19 cellular contexts compared by ENCODE assay signal in the genomic region with DNA sequence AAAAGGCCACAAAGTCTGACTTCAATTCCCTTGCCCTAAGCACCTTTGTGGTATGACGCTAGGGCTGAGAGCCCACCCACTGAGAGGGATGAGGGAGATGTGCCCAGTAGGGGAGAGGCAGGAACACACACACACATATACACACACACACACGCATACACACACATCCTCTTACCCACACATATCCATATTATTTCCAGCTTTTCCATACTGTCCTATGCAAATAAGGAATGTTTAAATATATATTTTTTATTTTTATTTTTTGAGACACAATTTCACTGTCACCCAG. TPM values are rescaled to one million over a fixed set of nuclear protein-coding genes. Genes with fewer than 3 reads are reported as not detected.
DNase-seq lines count a peak whose midpoint lies in the region; ATAC-seq, FAIRE-seq and TF ChIP-seq lines count a peak whose summit lies in the region.
"Had no signal": no experiment of that assay in that cellular context is flagged by ENCODE, and none has a peak within 500 bp of the region (broad histone marks: within the 10 kb centered on the region; RNA-seq: fewer than 3 reads in every experiment).

No MANE protein-coding gene starts in this region.

- POLR2A ChIA-PET in K562 (lab: Yijun Ruan, JAX): interaction anchor here (0.8 to 1.1 kb wide), 2 partner anchors 12 to 132 kb away, joined by 3 read pairs; no protein-coding TSS in a partner anchor
- POLR2A ChIA-PET in naive thymus-derived CD4-positive, alpha-beta T cell (lab: Charles Lee): interaction anchor here (0.7 kb wide), 1 partner anchor 44 kb away, joined by 3 read pairs; no protein-coding TSS in a partner anchor
- POLR2A ChIA-PET in activated CD4-positive, alpha-beta memory T cell treated with anti-CD3 and anti-CD28 coated beads, Interleukin-2, amount 10 ng/mL, durations not matched to agents 7 days and 5 days (lab: Charles Lee): no interaction called here

- no peak for FAIRE-seq in K562 (lab: Jason Lieb, UNC)
- FAIRE-seq: GM12891 had no signal

- no peak for TF ChIP-seq EP300 in K562 (IDR thresholded peaks at IDR 0.05; ENCODE audit: low read length)

- DNase-seq in K562 (ENCODE audit: extremely low read depth in 1 of 4, low spot score in 3 of 4): no peak
- DNase-seq in hepatocyte (ENCODE audit: low spot score): peak; percentile 40
- no peak for DNase-seq in NCI-H2171 (lab: John Stamatoyannopoulos, UW)
- no peak for DNase-seq in stimulated activated CD8-positive, alpha-beta memory T cell treated with anti-CD3 and anti-CD28 coated beads, Interleukin-4, amount 100 ng/mL, for 48 hours
- no peak for DNase-seq in naive thymus-derived CD4-positive, alpha-beta T cell
- DNase-seq in activated CD4-positive, alpha-beta memory T cell treated with anti-CD3 and anti-CD28 coated beads, Interleukin-2, amount 10 ng/mL, durations not matched to agents 7 days and 5 days: no peak
- DNase-seq: CD8-positive, alpha-beta T cell; DMS53; GOT3; NCI-H1417 treated with DMSO at 0.1 percent for 48 hours; NCI-H187 treated with DMSO at 0.1 percent for 48 hours; NCI-H226; PC-3; SIG-M5 had no signal

- no peak overlapping the region for H3K9ac ChIP-seq in HUES48 (ENCODE audit: low read depth, low read length)
- H3K9ac ChIP-seq in K562 (ENCODE audit: insufficient read depth in 1 of 2, low read depth in 2 of 2, low read length in 2 of 2): no peak overlapping the region
- H3K9ac ChIP-seq: KMS-11 had no signal

- H2AFZ ChIP-seq in K562 (ENCODE audit: low read depth, low read length): peak overlapping the region; percentile 55; the same call in 1 of the 2 replicates
- H2AFZ ChIP-seq in hepatocyte: no peak overlapping the region

- H3K4me3 ChIP-seq in HUES48 (ENCODE audit: low read depth, low read length): no peak overlapping the region
- no peak overlapping the region for H3K4me3 ChIP-seq in K562
- no peak overlapping the region for H3K4me3 ChIP-seq in hepatocyte
- no peak overlapping the region for H3K4me3 ChIP-seq in naive thymus-derived CD4-positive, alpha-beta T cell (ENCODE audit: low read length)
- H3K4me3 ChIP-seq: BLaER1 treated with 17β-estradiol and CSF1 and Interleukin-3, amounts not matched to agents 10 nM and 100 nM had no signal

- no peaks in the 10 kb centered on the region for H3K36me3 ChIP-seq in HUES48 (ENCODE audit: control insufficient read depth, insufficient read depth, low read length)
- H3K36me3 ChIP-seq in K562 (ENCODE audit: control insufficient read depth, insufficient read depth, low read length): no peaks in the 10 kb centered on the region
- no peaks in the 10 kb centered on the region for H3K36me3 ChIP-seq in hepatocyte (replicated peaks; ENCODE audit: insufficient read depth, low read depth)
- H3K36me3 ChIP-seq in naive thymus-derived CD4-positive, alpha-beta T cell (ENCODE audit: control insufficient read depth in 2 of 3, insufficient read depth in 3 of 3, low read length in 3 of 3): peaks cover 0 to 4% (median 0%) of the 10 kb centered on the region in 3 experiments

- no peaks in the 10 kb centered on the region for H3K9me2 ChIP-seq in hepatocyte (replicated peaks; ENCODE audit: insufficient read depth)

- H3K79me2 ChIP-seq in K562 (ENCODE audit: control insufficient read depth, insufficient read depth, low read length): no peaks in the 10 kb centered on the region
- H3K79me2 ChIP-seq in hepatocyte: peaks cover 39% of the 10 kb centered on the region

- no peaks in the 10 kb centered on the region for H3K36me3 Mint-ChIP-seq in naive thymus-derived CD4-positive, alpha-beta T cell
- H3K36me3 Mint-ChIP-seq in activated CD4-positive, alpha-beta memory T cell treated with anti-CD3 and anti-CD28 coated beads, Interleukin-2, amount 10 ng/mL, durations not matched to agents 7 days and 5 days (ENCODE audit: low read depth): no peaks in the 10 kb centered on the region
- H3K36me3 Mint-ChIP-seq: CD8-positive, alpha-beta T cell had no signal

- H3K27me3 ChIP-seq in HUES48 (ENCODE audit: control insufficient read depth, insufficient read depth, low read length): no peaks in the 10 kb centered on the region; the same call in 1 of the 2 replicates
- no peaks in the 10 kb centered on the region for H3K27me3 ChIP-seq in K562 (ENCODE audit: control insufficient read depth in 2 of 2, insufficient read depth in 2 of 2, low read length in 2 of 2)
- H3K27me3 ChIP-seq in hepatocyte: no peaks in the 10 kb centered on the region
- no peaks in the 10 kb centered on the region for H3K27me3 ChIP-seq in naive thymus-derived CD4-positive, alpha-beta T cell (ENCODE audit: control insufficient read depth in 2 of 2, insufficient read depth in 2 of 2, low read length in 2 of 2)
- H3K27me3 ChIP-seq: BLaER1 treated with 17β-estradiol and CSF1 and Interleukin-3, amounts not matched to agents 10 nM and 100 nM had no signal

- peaks cover 0 to 16% (median 5%) of the 10 kb centered on the region in 7 donors for H3K4me1 Mint-ChIP-seq in naive thymus-derived CD4-positive, alpha-beta T cell
- H3K4me1 Mint-ChIP-seq in activated CD4-positive, alpha-beta memory T cell treated with anti-CD3 and anti-CD28 coated beads, Interleukin-2, amount 10 ng/mL, durations not matched to agents 7 days and 5 days: peaks cover 18% of the 10 kb centered on the region

- 49% methylated on average over 2 of the region's 2 CpGs for WGBS in K562 (ENCODE audit: insufficient coverage, low coverage, missing lambda C conversion rate)
- WGBS in hepatocyte (ENCODE audit: low lambda C conversion rate, missing lambda C conversion rate): 37% methylated on average over 2 of the region's 2 CpGs

- no peak overlapping the region for H3K27ac Mint-ChIP-seq in naive thymus-derived CD4-positive, alpha-beta T cell
- H3K27ac Mint-ChIP-seq in activated CD4-positive, alpha-beta memory T cell treated with anti-CD3 and anti-CD28 coated beads, Interleukin-2, amount 10 ng/mL, durations not matched to agents 7 days and 5 days: no peak overlapping the region
- H3K27ac Mint-ChIP-seq: CD8-positive, alpha-beta T cell had no signal

- in situ Hi-C loops in K562 (cut with MboI): no loop called here

- H3K4me3 Mint-ChIP-seq in naive thymus-derived CD4-positive, alpha-beta T cell: no peak overlapping the region
- no peak overlapping the region for H3K4me3 Mint-ChIP-seq in activated CD4-positive, alpha-beta memory T cell treated with anti-CD3 and anti-CD28 coated beads, Interleukin-2, amount 10 ng/mL, durations not matched to agents 7 days and 5 days
- H3K4me3 Mint-ChIP-seq: CD8-positive, alpha-beta T cell had no signal

- TF ChIP-seq POLR2A in K562 (conservative IDR thresholded peaks at IDR 0.05): no peak

- H3K9me3 Mint-ChIP-seq in naive thymus-derived CD4-positive, alpha-beta T cell: no peaks in the 10 kb centered on the region
- H3K9me3 Mint-ChIP-seq in activated CD4-positive, alpha-beta memory T cell treated with anti-CD3 and anti-CD28 coated beads, Interleukin-2, amount 10 ng/mL, durations not matched to agents 7 days and 5 days: no peaks in the 10 kb centered on the region
- H3K9me3 Mint-ChIP-seq: CD8-positive, alpha-beta T cell had no signal

- peaks cover 21% of the 10 kb centered on the region for H3K4me1 ChIP-seq in HUES48 (ENCODE audit: control insufficient read depth, insufficient read depth, low read length)
- peaks cover 6 to 21% of the 10 kb centered on the region in 2 experiments; a peak in 4 of 5 replicates for H3K4me1 ChIP-seq in K562 (replicated peaks in 1 of 2; ENCODE audit: control insufficient read depth in 2 of 2, insufficient read depth in 2 of 2, low read length in 2 of 2)
- H3K4me1 ChIP-seq in hepatocyte (ENCODE audit: insufficient read depth): peaks cover 9% of the 10 kb centered on the region
- no peaks in the 10 kb centered on the region for H3K4me1 ChIP-seq in naive thymus-derived CD4-positive, alpha-beta T cell (ENCODE audit: control insufficient read depth in 2 of 2, insufficient read depth in 2 of 2, low read length in 2 of 2)

- CTCF ChIA-PET in K562 (lab: Yijun Ruan, JAX; ENCODE audit: low intra/inter-chr PET ratio): interaction anchor here (0.6 to 2.1 kb wide), 3 partner anchors 9 to 952 kb away, joined by 3 to 6 read pairs (median 4); a partner anchor contains a TSS
- CTCF ChIA-PET in naive thymus-derived CD4-positive, alpha-beta T cell (lab: Charles Lee): interaction anchor here (1.6 kb wide), 1 partner anchor 11 kb away, joined by 3 read pairs; no protein-coding TSS in a partner anchor
- CTCF ChIA-PET in activated CD4-positive, alpha-beta memory T cell treated with anti-CD3 and anti-CD28 coated beads, Interleukin-2, amount 10 ng/mL, durations not matched to agents 7 days and 5 days (lab: Charles Lee): interaction anchor here (0.9 to 1.5 kb wide), 3 partner anchors 9 to 239 kb away, joined by 3 to 5 read pairs (median 4); no protein-coding TSS in a partner anchor

- BruUV-seq in K562 (replicated peaks; lab: Mats Ljungman, UMichigan): no TSS peak

- peak overlapping the region; percentile 54 for H3K27ac ChIP-seq in HUES48 (ENCODE audit: low read depth, low read length)
- H3K27ac ChIP-seq in K562 (ENCODE audit: extremely low read depth, low read depth, low read length): no peak overlapping the region
- H3K27ac ChIP-seq in hepatocyte: peak overlapping the region; percentile 19
- no peak overlapping the region for H3K27ac ChIP-seq in naive thymus-derived CD4-positive, alpha-beta T cell (ENCODE audit: low read depth, low read length)
- H3K27ac ChIP-seq: BLaER1 treated with 17β-estradiol and CSF1 and Interleukin-3, amounts not matched to agents 10 nM and 100 nM; KMS-11 had no signal

- no peak for TF ChIP-seq CTCF in K562 (IDR thresholded peaks at IDR 0.05 in 2 of 3, conservative IDR thresholded peaks at IDR 0.05 in 1 of 3; ENCODE audit: insufficient read depth in 2 of 3, low read depth in 1 of 3, low read length in 3 of 3)
- no peak for TF ChIP-seq CTCF in hepatocyte (IDR thresholded peaks at IDR 0.05; ENCODE audit: poor library complexity)

- H3K27me3 Mint-ChIP-seq in naive thymus-derived CD4-positive, alpha-beta T cell: peaks cover 0 to 2% (median 0%) of the 10 kb centered on the region in 5 donors
- no peaks in the 10 kb centered on the region for H3K27me3 Mint-ChIP-seq in activated CD4-positive, alpha-beta memory T cell treated with anti-CD3 and anti-CD28 coated beads, Interleukin-2, amount 10 ng/mL, durations not matched to agents 7 days and 5 days

- no peaks in the 10 kb centered on the region for H3K9me1 ChIP-seq in K562 (ENCODE audit: control insufficient read depth, insufficient read depth, low read length)

- no peaks in the 10 kb centered on the region for H4K20me1 ChIP-seq in K562 (replicated peaks; ENCODE audit: control insufficient read depth, insufficient read depth, low read length)
- H4K20me1 ChIP-seq in hepatocyte (ENCODE audit: insufficient read depth, poor library complexity, severe bottlenecking): peaks cover 6% of the 10 kb centered on the region
- H4K20me1 ChIP-seq: BLaER1 treated with 17β-estradiol and CSF1 and Interleukin-3, amounts not matched to agents 10 nM and 100 nM had no signal

- TF ChIP-seq RAD21 in K562 (CRISPR knock-in tag; conservative IDR thresholded peaks at IDR 0.05 in 1 of 2, IDR thresholded peaks at IDR 0.05 in 1 of 2): no peak

- peak overlapping the region; percentile 25; the same call in 1 of the 2 replicates for H3K4me2 ChIP-seq in K562 (ENCODE audit: insufficient read depth, low read length)
- no peak overlapping the region for H3K4me2 ChIP-seq in hepatocyte
- H3K4me2 ChIP-seq: KMS-11 had no signal

- intact Hi-C loops in K562 (cut with micrococcal nuclease): no loop called here
- intact Hi-C loops in naive thymus-derived CD4-positive, alpha-beta T cell (cut with micrococcal nuclease): no loop called here

- no peak for ATAC-seq in K562
- ATAC-seq in naive thymus-derived CD4-positive, alpha-beta T cell: no peak
- ATAC-seq: CD8-positive, alpha-beta T cell; PC-3 had no signal

- no peaks in the 10 kb centered on the region for H3K9me3 ChIP-seq in HUES48 (ENCODE audit: control insufficient read depth, insufficient read depth, low read length)
- no peaks in the 10 kb centered on the region for H3K9me3 ChIP-seq in K562 (replicated peaks; ENCODE audit: control insufficient read depth, insufficient read depth, low read depth, low read length)
- no peaks in the 10 kb centered on the region for H3K9me3 ChIP-seq in hepatocyte (ENCODE audit: low read depth)
- no peaks in the 10 kb centered on the region for H3K9me3 ChIP-seq in naive thymus-derived CD4-positive, alpha-beta T cell (ENCODE audit: control insufficient read depth in 2 of 3, low read length in 3 of 3)
- H3K9me3 ChIP-seq: BLaER1 treated with 17β-estradiol and CSF1 and Interleukin-3, amounts not matched to agents 10 nM and 100 nM had no signal

RNA-seq across cellular contexts. Expression of a gene that starts 3.0 kb away (rescaled TPM):
- total RNA-seq in K562 (2011; cell fraction: chromatin; rRNA removed; ENCODE audit: low replicate concordance): not detected in 2 replicates
- total RNA-seq in K562 (2011; cell fraction: nucleolus; rRNA removed): not detected in 2 replicates
- total RNA-seq in K562 (2011; cell fraction: nucleoplasm; rRNA removed): not detected in 2 replicates
- total RNA-seq in K562 (2014; rRNA removed) (not detected in 2 replicates), K562 (2014; rRNA removed; fragmentation: Illumina TruSeq; extraction: Trizol) (not detected in 2 replicates), K562 (2015; rRNA removed; fragmentation: Illumina TruSeq; extraction: Trizol) (not detected in 2 replicates), K562 (2021) (0.27 and 0.49 TPM in 2 replicates), hepatocyte (71.1 and 77.9 TPM in 2 replicates)
- polyA plus RNA-seq in K562 (2011; rRNA removed) (0.10 and 0.68 TPM in 2 replicates), K562 (2014; fragmentation: Illumina TruSeq; extraction: Trizol) (not detected in 2 replicates), K562 (2014; fragmentation: Nextera tagmentation; extraction: Ambion mirVana) (under 1 TPM in 1 of 2 experiments, not detected in 1; 0.13 TPM), K562 (2014; rRNA removed) (0.45 TPM in 1 of 2 replicates, not detected in the other), hepatocyte (91.6 and 106 TPM in 2 replicates)
- polyA plus RNA-seq in K562 (2011; cell fraction: cytosol; rRNA removed): 0.30 and 0.37 TPM in 2 replicates
- 0.24 TPM in 1 of 2 replicates, not detected in the other for polyA plus RNA-seq in K562 (2011; cell fraction: nucleus; rRNA removed)
- polyA plus RNA-seq in K562 (2012): 0.18 and 0.36 TPM in 2 replicates
- polyA minus RNA-seq in K562 (2011; rRNA and poly(A)+ RNA removed): 0.75 TPM in 1 of 2 replicates, not detected in the other
- not detected in 2 replicates for polyA minus RNA-seq in K562 (2011; cell fraction: cytosol; rRNA and poly(A)+ RNA removed)
- not detected in 2 replicates for polyA minus RNA-seq in K562 (2011; cell fraction: nucleus; rRNA and poly(A)+ RNA removed)
- total RNA-seq in naive thymus-derived CD4-positive, alpha-beta T cell: 1 to 10 TPM in 4 of 5 experiments, not detected in 1; 1.1 to 2.7 (median 2.2) TPM
- 1 to 10 TPM; 1.5 to 1.8 TPM for polyA plus RNA-seq in naive thymus-derived CD4-positive, alpha-beta T cell
- total RNA-seq in activated CD4-positive, alpha-beta memory T cell treated with anti-CD3 and anti-CD28 coated beads, Interleukin-2, amount 10 ng/mL, durations not matched to agents 7 days and 5 days: under 1 TPM in 1 of 2 experiments, not detected in 1; 0.53 TPM
- total RNA-seq: M059J had no signal

RNA-seq across cellular contexts. Expression of a gene that starts 9.4 kb away (rescaled TPM):
- total RNA-seq in K562 (2011; cell fraction: chromatin; rRNA removed; ENCODE audit: low replicate concordance): 9.0 and 18.3 TPM in 2 replicates
- total RNA-seq in K562 (2011; cell fraction: nucleolus; rRNA removed): 19.3 and 22.5 TPM in 2 replicates
- total RNA-seq in K562 (2011; cell fraction: nucleoplasm; rRNA removed): 16.0 and 16.2 TPM in 2 replicates
- total RNA-seq in K562 (2014; rRNA removed): 92.7 and 98.7 TPM in 2 replicates
- total RNA-seq in K562 (2014; rRNA removed; fragmentation: Illumina TruSeq; extraction: Trizol): 28.6 and 43.2 TPM in 2 replicates
- 69.3 and 74.6 TPM in 2 replicates for total RNA-seq in K562 (2015; rRNA removed; fragmentation: Illumina TruSeq; extraction: Trizol)
- total RNA-seq in K562 (2021): 59.2 and 66.6 TPM in 2 replicates
- polyA plus RNA-seq in K562 (2011; rRNA removed): 39.0 and 62.8 TPM in 2 replicates
- 100 and 125 TPM in 2 replicates for polyA plus RNA-seq in K562 (2011; cell fraction: cytosol; rRNA removed)
- polyA plus RNA-seq in K562 (2011; cell fraction: nucleus; rRNA removed): 37.5 and 38.3 TPM in 2 replicates
- 84.9 and 94.8 TPM in 2 replicates for polyA plus RNA-seq in K562 (2012)
- polyA plus RNA-seq in K562 (2014; fragmentation: Illumina TruSeq; extraction: Trizol): 64.0 and 81.6 TPM in 2 replicates
- polyA plus RNA-seq in K562 (2014; fragmentation: Nextera tagmentation; extraction: Ambion mirVana): 100 to 1,000 TPM; 157 to 161 TPM
- polyA plus RNA-seq in K562 (2014; rRNA removed): 88.8 and 91.0 TPM in 2 replicates
- 19.4 and 21.7 TPM in 2 replicates for polyA minus RNA-seq in K562 (2011; rRNA and poly(A)+ RNA removed)
- polyA minus RNA-seq in K562 (2011; cell fraction: cytosol; rRNA and poly(A)+ RNA removed): 15.4 and 23.8 TPM in 2 replicates
- 9.3 and 18.7 TPM in 2 replicates for polyA minus RNA-seq in K562 (2011; cell fraction: nucleus; rRNA and poly(A)+ RNA removed)
- total RNA-seq in hepatocyte: 48.5 and 73.1 TPM in 2 replicates
- polyA plus RNA-seq in hepatocyte: 142 and 165 TPM in 2 replicates
- 10 to 100 TPM; 13.3 to 66.1 (median 27.9) TPM for total RNA-seq in naive thymus-derived CD4-positive, alpha-beta T cell
- 10 to 100 TPM; 90.1 to 97.9 TPM for polyA plus RNA-seq in naive thymus-derived CD4-positive, alpha-beta T cell
- total RNA-seq in activated CD4-positive, alpha-beta memory T cell treated with anti-CD3 and anti-CD28 coated beads, Interleukin-2, amount 10 ng/mL, durations not matched to agents 7 days and 5 days: 10 to 100 TPM; 63.1 to 66.2 TPM

RNA-seq across cellular contexts. Expression of a gene that starts 10.3 kb away (rescaled TPM):
- total RNA-seq in K562 (2011; cell fraction: chromatin; rRNA removed; ENCODE audit: low replicate concordance): 61.1 and 123 TPM in 2 replicates
- 50.0 and 64.5 TPM in 2 replicates for total RNA-seq in K562 (2011; cell fraction: nucleolus; rRNA removed)
- 60.2 and 75.3 TPM in 2 replicates for total RNA-seq in K562 (2011; cell fraction: nucleoplasm; rRNA removed)
- 35.1 and 38.1 TPM in 2 replicates for total RNA-seq in K562 (2014; rRNA removed)
- total RNA-seq in K562 (2014; rRNA removed; fragmentation: Illumina TruSeq; extraction: Trizol): 28.9 TPM in 2 replicates
- total RNA-seq in K562 (2015; rRNA removed; fragmentation: Illumina TruSeq; extraction: Trizol): 35.8 and 37.0 TPM in 2 replicates
- total RNA-seq in K562 (2021): 59.0 and 61.3 TPM in 2 replicates
- 65.5 and 66.5 TPM in 2 replicates for polyA plus RNA-seq in K562 (2011; rRNA removed)
- polyA plus RNA-seq in K562 (2011; cell fraction: cytosol; rRNA removed): 70.3 and 86.6 TPM in 2 replicates
- 113 and 152 TPM in 2 replicates for polyA plus RNA-seq in K562 (2011; cell fraction: nucleus; rRNA removed)
- polyA plus RNA-seq in K562 (2012): 42.0 and 54.4 TPM in 2 replicates
- polyA plus RNA-seq in K562 (2014; fragmentation: Illumina TruSeq; extraction: Trizol): 60.1 and 60.6 TPM in 2 replicates
- 10 to 100 TPM; 13.5 to 31.2 TPM for polyA plus RNA-seq in K562 (2014; fragmentation: Nextera tagmentation; extraction: Ambion mirVana)
- 55.2 and 57.7 TPM in 2 replicates for polyA plus RNA-seq in K562 (2014; rRNA removed)
- polyA minus RNA-seq in K562 (2011; rRNA and poly(A)+ RNA removed): 46.3 and 64.9 TPM in 2 replicates
- polyA minus RNA-seq in K562 (2011; cell fraction: cytosol; rRNA and poly(A)+ RNA removed): 42.7 and 42.8 TPM in 2 replicates
- 24.6 and 31.0 TPM in 2 replicates for polyA minus RNA-seq in K562 (2011; cell fraction: nucleus; rRNA and poly(A)+ RNA removed)
- 35.3 and 37.8 TPM in 2 replicates for total RNA-seq in hepatocyte
- polyA plus RNA-seq in hepatocyte: 29.5 and 35.5 TPM in 2 replicates
- 10 to 100 TPM; 16.2 to 37.6 (median 31.3) TPM for total RNA-seq in naive thymus-derived CD4-positive, alpha-beta T cell
- polyA plus RNA-seq in naive thymus-derived CD4-positive, alpha-beta T cell: 1 to 10 TPM; 6.7 to 9.9 TPM
- total RNA-seq in activated CD4-positive, alpha-beta memory T cell treated with anti-CD3 and anti-CD28 coated beads, Interleukin-2, amount 10 ng/mL, durations not matched to agents 7 days and 5 days: 10 to 100 TPM; 27.0 to 31.2 TPM

RNA-seq across cellular contexts. Expression of a gene that starts 18.3 kb away (rescaled TPM):
- total RNA-seq in K562 (2011; cell fraction: chromatin; rRNA removed; ENCODE audit: low replicate concordance): 4.5 and 10.4 TPM in 2 replicates
- 5.4 and 5.8 TPM in 2 replicates for total RNA-seq in K562 (2011; cell fraction: nucleolus; rRNA removed)
- total RNA-seq in K562 (2011; cell fraction: nucleoplasm; rRNA removed): 5.7 and 7.9 TPM in 2 replicates
- total RNA-seq in K562 (2014; rRNA removed): 7.3 and 8.0 TPM in 2 replicates
- 4.2 and 4.4 TPM in 2 replicates for total RNA-seq in K562 (2014; rRNA removed; fragmentation: Illumina TruSeq; extraction: Trizol)
- total RNA-seq in K562 (2015; rRNA removed; fragmentation: Illumina TruSeq; extraction: Trizol): 4.7 and 5.1 TPM in 2 replicates
- 13.7 and 14.5 TPM in 2 replicates for total RNA-seq in K562 (2021)
- polyA plus RNA-seq in K562 (2011; rRNA removed): 5.2 and 9.0 TPM in 2 replicates
- 11.1 and 12.3 TPM in 2 replicates for polyA plus RNA-seq in K562 (2011; cell fraction: cytosol; rRNA removed)
- 14.4 and 17.6 TPM in 2 replicates for polyA plus RNA-seq in K562 (2011; cell fraction: nucleus; rRNA removed)
- polyA plus RNA-seq in K562 (2012): 3.8 and 8.5 TPM in 2 replicates
- 9.2 and 10.1 TPM in 2 replicates for polyA plus RNA-seq in K562 (2014; fragmentation: Illumina TruSeq; extraction: Trizol)
- under 1 TPM; 0.36 to 0.37 TPM for polyA plus RNA-seq in K562 (2014; fragmentation: Nextera tagmentation; extraction: Ambion mirVana)
- 8.7 and 11.0 TPM in 2 replicates for polyA plus RNA-seq in K562 (2014; rRNA removed)
- 5.8 and 6.9 TPM in 2 replicates for polyA minus RNA-seq in K562 (2011; rRNA and poly(A)+ RNA removed)
- 10.8 and 15.0 TPM in 2 replicates for polyA minus RNA-seq in K562 (2011; cell fraction: cytosol; rRNA and poly(A)+ RNA removed)
- polyA minus RNA-seq in K562 (2011; cell fraction: nucleus; rRNA and poly(A)+ RNA removed): 2.6 and 5.0 TPM in 2 replicates
- total RNA-seq in hepatocyte: 11.0 and 12.0 TPM in 2 replicates
- polyA plus RNA-seq in hepatocyte: 9.3 and 10.8 TPM in 2 replicates
- under 1 TPM in 4 of 5 experiments, not detected in 1; 0.05 to 0.15 (median 0.13) TPM for total RNA-seq in naive thymus-derived CD4-positive, alpha-beta T cell
- polyA plus RNA-seq in naive thymus-derived CD4-positive, alpha-beta T cell: not detected
- total RNA-seq in activated CD4-positive, alpha-beta memory T cell treated with anti-CD3 and anti-CD28 coated beads, Interleukin-2, amount 10 ng/mL, durations not matched to agents 7 days and 5 days: under 1 TPM in 1 of 2 experiments, not detected in 1; 0.05 TPM

RNA-seq across cellular contexts. Expression of a gene that starts 43.2 kb away (rescaled TPM):
- 135 and 263 TPM in 2 replicates for total RNA-seq in K562 (2011; cell fraction: chromatin; rRNA removed; ENCODE audit: low replicate concordance)
- total RNA-seq in K562 (2011; cell fraction: nucleolus; rRNA removed): 381 and 406 TPM in 2 replicates
- total RNA-seq in K562 (2011; cell fraction: nucleoplasm; rRNA removed): 336 and 340 TPM in 2 replicates
- total RNA-seq in K562 (2014; rRNA removed): 161 and 196 TPM in 2 replicates
- 211 and 214 TPM in 2 replicates for total RNA-seq in K562 (2014; rRNA removed; fragmentation: Illumina TruSeq; extraction: Trizol)
- total RNA-seq in K562 (2015; rRNA removed; fragmentation: Illumina TruSeq; extraction: Trizol): 228 TPM in 2 replicates
- total RNA-seq in K562 (2021): 167 and 183 TPM in 2 replicates
- polyA plus RNA-seq in K562 (2011; rRNA removed): 411 and 494 TPM in 2 replicates
- 526 and 973 TPM in 2 replicates for polyA plus RNA-seq in K562 (2011; cell fraction: cytosol; rRNA removed)
- 138 and 218 TPM in 2 replicates for polyA plus RNA-seq in K562 (2011; cell fraction: nucleus; rRNA removed)
- 186 and 526 TPM in 2 replicates for polyA plus RNA-seq in K562 (2012)
- 350 and 402 TPM in 2 replicates for polyA plus RNA-seq in K562 (2014; fragmentation: Illumina TruSeq; extraction: Trizol)
- 100 to 1,000 TPM; 370 to 392 TPM for polyA plus RNA-seq in K562 (2014; fragmentation: Nextera tagmentation; extraction: Ambion mirVana)
- polyA plus RNA-seq in K562 (2014; rRNA removed): 240 and 277 TPM in 2 replicates
- 232 and 241 TPM in 2 replicates for polyA minus RNA-seq in K562 (2011; rRNA and poly(A)+ RNA removed)
- 105 and 113 TPM in 2 replicates for polyA minus RNA-seq in K562 (2011; cell fraction: cytosol; rRNA and poly(A)+ RNA removed)
- 23.0 and 51.5 TPM in 2 replicates for polyA minus RNA-seq in K562 (2011; cell fraction: nucleus; rRNA and poly(A)+ RNA removed)
- total RNA-seq in hepatocyte: 393 and 416 TPM in 2 replicates
- 326 and 360 TPM in 2 replicates for polyA plus RNA-seq in hepatocyte
- total RNA-seq in naive thymus-derived CD4-positive, alpha-beta T cell: 100 to 1,000 TPM; 207 to 278 (median 256) TPM
- 100 to 1,000 TPM; 366 to 393 TPM for polyA plus RNA-seq in naive thymus-derived CD4-positive, alpha-beta T cell
- total RNA-seq in activated CD4-positive, alpha-beta memory T cell treated with anti-CD3 and anti-CD28 coated beads, Interleukin-2, amount 10 ng/mL, durations not matched to agents 7 days and 5 days: 100 to 1,000 TPM; 262 to 268 TPM

Comparison
In these comparisons a context has a peak if more than half of its experiments do, and no peak if none do; other contexts are left out.
1. H3K27ac ChIP-seq: peak in HUES48 (single experiment) and hepatocyte (single experiment); none in K562 (single experiment) and naive thymus-derived CD4-positive, alpha-beta T cell (single experiment).
2. RNA of a gene that starts 3.0 kb away (total RNA-seq): 71.1 to 77.9 TPM in hepatocyte; 1.1 to 2.7 TPM in naive thymus-derived CD4-positive, alpha-beta T cell, 0.53 TPM in activated CD4-positive, alpha-beta memory T cell treated with anti-CD3 and anti-CD28 coated beads, Interleukin-2, amount 10 ng/mL, durations not matched to agents 7 days and 5 days and 0.27 to 0.49 TPM in K562; every median in the first group is over 10 times any median in the second.